Comparison of ENCODE assay signal across 36 cellular contexts in genomic region chr1:166544036-166544435, GRCh38.
"Had no signal": no experiment of that assay in that cellular context is flagged by ENCODE, and none has a peak within 500 bp of the region (broad histone marks: within the 10 kb centered on the region; RNA-seq: fewer than 3 reads in every experiment).

No MANE protein-coding gene starts in this region.

- H3K9me3 ChIP-seq: MG63 had no signal

- DNase-seq: Karpas-422, Kasumi-1, MG63, MM.1S, MV-4-11, NCI-H1048, NCI-H1092, NCI-H1092 treated with DMSO at 0.1 percent for 48 hours, NCI-H1105, NCI-H1105 treated with DMSO at 0.1 percent for 48 hours, NCI-H1417, NCI-H1417 treated with DMSO at 0.1 percent for 48 hours, NCI-H1436, NCI-H1436 treated with DMSO at 0.1 percent for 48 hours, NCI-H146, NCI-H1694, NCI-H1694 treated with DMSO at 0.1 percent for 48 hours, NCI-H187, NCI-H187 treated with DMSO at 0.1 percent for 48 hours, NCI-H1930, NCI-H2029, NCI-H2029 treated with DMSO at 0.1 percent for 48 hours, NCI-H2081, NCI-H2081 treated with DMSO at 0.1 percent for 48 hours, NCI-H2107, NCI-H2171, NCI-H2171 treated with DMSO at 0.1 percent for 48 hours, NCI-H2227 treated with DMSO at 0.1 percent for 48 hours, NCI-H226, NCI-H345, NCI-H446, NCI-H446 treated with DMSO at 0.1 percent for 48 hours, NCI-H510A, NCI-H510A treated with DMSO at 0.1 percent for 48 hours, NCI-H524, NCI-H524 treated with DMSO at 0.1 percent for 48 hours had no signal

- H3K27me3 ChIP-seq: MG63 had no signal

- H3K36me3 ChIP-seq: MG63 had no signal

- H3K4me3 ChIP-seq: MG63 had no signal
